ENCODE assay signal across 18 cellular contexts in genomic region chr18:22539045-22539444, GRCh38.
DNase-seq lines count a peak whose midpoint lies in the region; ATAC-seq and TF ChIP-seq lines count a peak whose summit lies in the region.
"Had no signal": no experiment of that assay in that cellular context is flagged by ENCODE, and none has a peak within 500 bp of the region (broad histone marks: within the 10 kb centered on the region; RNA-seq: fewer than 3 reads in every experiment).

No MANE protein-coding gene starts in this region.

- H3K4me3 ChIP-seq in body of pancreas (no peak overlapping the region), psoas muscle (no peak overlapping the region), vagina (no peak overlapping the region)
- H3K4me3 ChIP-seq: HAP-1, MG63 had no signal

- TF ChIP-seq POLR2A in body of pancreas (IDR thresholded peaks at IDR 0.05), result no peak
- TF ChIP-seq POLR2A in vagina (IDR thresholded peaks at IDR 0.05), result no peak

- no peak for TF ChIP-seq CTCF in body of pancreas (IDR thresholded peaks at IDR 0.05)
- TF ChIP-seq CTCF in psoas muscle (IDR thresholded peaks at IDR 0.05), result no peak
- TF ChIP-seq CTCF in vagina (IDR thresholded peaks at IDR 0.05), result no peak

- peak in 3 of 4 donors; percentile 15 to 27 (median 25) for DNase-seq in body of pancreas
- peak; percentile 59 for DNase-seq in left cardiac atrium
- peak; percentile 48 to 84 for DNase-seq in psoas muscle
- DNase-seq in vagina (ENCODE audit: extremely low spot score in 2 of 2), result no peak
- DNase-seq in NCI-H2081 (lab: John Stamatoyannopoulos, UW), result no peak
- DNase-seq in amygdala (lab: John Stamatoyannopoulos, UW), result no peak
- no peak for DNase-seq in NCI-H187 treated with DMSO at 0.1 percent for 48 hours (lab: John Stamatoyannopoulos, UW)
- DNase-seq: ACHN; CD8-positive, alpha-beta memory T cell; DND-41; GDM1; MG63; NCI-H1092 treated with DMSO at 0.1 percent for 48 hours; NCI-H1694 treated with DMSO at 0.1 percent for 48 hours; NCI-H2171; NCI-H446 treated with DMSO at 0.1 percent for 48 hours; NCI-H748 treated with DMSO at 0.1 percent for 48 hours had no signal

- ATAC-seq in body of pancreas, result no peak
- peak in 1 of 2 donors; percentile 61 for ATAC-seq in left cardiac atrium
- peak in 1 of 4 donors; percentile 53 for ATAC-seq in psoas muscle

- H3K9me3 ChIP-seq in body of pancreas (no peaks in the 10 kb centered on the region), psoas muscle (no peaks in the 10 kb centered on the region), vagina (no peaks in the 10 kb centered on the region)
- H3K9me3 ChIP-seq: HAP-1, MG63 had no signal

- 83 to 95% methylated on average over 3 of the region's 3 CpGs for WGBS in body of pancreas, 2 donors
- WGBS in psoas muscle, 3 donors, result 62 to 76% (median 67%) methylated on average over 3 of the region's 3 CpGs

- H3K27ac ChIP-seq in body of pancreas, result no peak overlapping the region
- no peak overlapping the region for H3K27ac ChIP-seq in psoas muscle
- peak overlapping the region; percentile 59 for H3K27ac ChIP-seq in vagina

- H3K27me3 ChIP-seq in body of pancreas (no peaks in the 10 kb centered on the region), psoas muscle (ENCODE audit: insufficient read depth in 3 of 3, low read length in 2 of 3) (no peaks in the 10 kb centered on the region), vagina (no peaks in the 10 kb centered on the region)
- H3K27me3 ChIP-seq: MG63 had no signal

- no peaks in the 10 kb centered on the region for H3K4me1 ChIP-seq in body of pancreas
- H3K4me1 ChIP-seq in psoas muscle, result no peaks in the 10 kb centered on the region
- peaks cover 8% of the 10 kb centered on the region for H3K4me1 ChIP-seq in vagina
- H3K4me1 ChIP-seq: HAP-1 had no signal

- H3K36me3 ChIP-seq in body of pancreas (replicated peaks in 1 of 2; ENCODE audit: insufficient read depth in 1 of 2, low read depth in 2 of 2), result no peaks in the 10 kb centered on the region
- no peaks in the 10 kb centered on the region for H3K36me3 ChIP-seq in psoas muscle (ENCODE audit: insufficient read depth in 1 of 2, low read depth in 1 of 2)
- no peaks in the 10 kb centered on the region for H3K36me3 ChIP-seq in vagina
- H3K36me3 ChIP-seq: HAP-1, MG63 had no signal

- intact Hi-C loops in body of pancreas (cut with DNase I) (no loop called here), left cardiac atrium (cut with DNase I) (no loop called here), psoas muscle (cut with DNase I) (no loop called here), vagina (cut with DNase I) (no loop called here)

Comparison
In these comparisons a context has a peak if more than half of its experiments do, and no peak if none do; other contexts are left out.
1. DNase-seq: peak in body of pancreas (3 of 4), left cardiac atrium (single experiment) and psoas muscle (2 of 2); none in vagina (0 of 2), NCI-H2081 (0 of 2), amygdala (0 of 56) and NCI-H187 treated with DMSO at 0.1 percent for 48 hours (single experiment).